ENCODE assay signal across 28 cellular contexts in genomic region chr2:167823066-167823465, GRCh38.
"Had no signal": no experiment of that assay in that cellular context is flagged by ENCODE, and none has a peak within 500 bp of the region (broad histone marks: within the 10 kb centered on the region; RNA-seq: fewer than 3 reads in every experiment).

No MANE protein-coding gene starts in this region.

- ATAC-seq: activated CD8-positive, alpha-beta T cell treated with anti-CD3 and anti-CD28 coated beads for 36 hours; activated naive CD8-positive, alpha-beta T cell treated with anti-CD3 and anti-CD28 coated beads, Interleukin-2, amount 50 U/mL, for 24 hours had no signal

- H3K27ac ChIP-seq: ascending aorta, cardiac muscle cell, VCaP had no signal

- H3K9me3 ChIP-seq: ascending aorta had no signal

- FAIRE-seq: bronchial epithelial cell, colon, TTC549 had no signal

- H3K4me1 ChIP-seq: ascending aorta had no signal

- DNase-seq: activated B cell treated with CpG ODN at 0.5 μM for 24 hours; activated CD4-positive, alpha-beta memory T cell treated with anti-CD3 and anti-CD28 coated beads for 36 hours; activated CD4-positive, alpha-beta T cell treated with anti-CD3 and anti-CD28 coated beads for 4 hours; activated CD4-positive, alpha-beta T cell treated with anti-CD3 and anti-CD28 coated beads, Interleukin-2, amount 10 ng/mL, durations not matched to agents 24 days and 14 days; activated CD4-positive, alpha-beta T cell treated with anti-CD3 and anti-CD28 coated beads, Interleukin-2, amount 50 U/mL, for 1 hour; activated CD4-positive, alpha-beta T cell treated with anti-CD3 and anti-CD28 coated beads, Interleukin-2, amount 50 U/mL, for 4 hours; activated CD4-positive, CD25-positive, alpha-beta regulatory T cell treated with anti-CD3 and anti-CD28 coated beads, Interleukin-2, amount 50 U/mL, for 72 hours; activated CD8-positive, alpha-beta memory T cell treated with anti-CD3 and anti-CD28 coated beads, Interleukin-2, amount 50 U/mL, for 4 hours; activated CD8-positive, alpha-beta T cell treated with anti-CD3 and anti-CD28 coated beads for 36 hours; activated effector memory CD4-positive, alpha-beta T cell treated with Interleukin-2 at 50 U/mL for 16 hours; activated gamma-delta T cell; activated naive CD4-positive, alpha-beta T cell treated with anti-CD3 and anti-CD28 coated beads, Interleukin-2, amount 10 ng/mL, durations not matched to agents 7 days and 5 days; activated naive CD4-positive, alpha-beta T cell treated with Interleukin-2 at 50 U/mL for 16 hours; activated naive CD8-positive, alpha-beta T cell treated with anti-CD3 and anti-CD28 coated beads, Interleukin-2, amount 10 ng/mL, durations not matched to agents 7 days and 5 days; activated naive CD8-positive, alpha-beta T cell treated with anti-CD3 and anti-CD28 coated beads, Interleukin-2, amount 50 U/mL, for 24 hours; activated T-cell treated with anti-CD3 and anti-CD28 coated beads, Interleukin-2, amount 50 U/mL, for 24 hours; activated T-cell treated with anti-CD3 and anti-CD28 coated beads, Interleukin-2, amount 50 U/mL, for 48 hours; amygdala; anterior cingulate cortex; caudate nucleus; T-helper 2 cell; T-helper 9 cell had no signal

- H3K36me3 ChIP-seq: ascending aorta, cardiac muscle cell had no signal

- H3K4me3 ChIP-seq: ascending aorta, cardiac muscle cell had no signal

- H3K27me3 ChIP-seq: ascending aorta, cardiac muscle cell had no signal
